1 cellular context compared by ENCODE assay signal in genomic region chr6:12051861-12052368, GRCh38.
TF ChIP-seq lines count a peak whose summit lies in the region.

No MANE protein-coding gene starts in this region.

TF ChIP-seq in GM23338, 12 proteins besides CTCF, POLR2A, EP300 and RAD21 (continued from another document):
- TF ChIP-seq ETS1 (IDR thresholded peaks at IDR 0.05) (no peak), EZH2phosphoT487 (IDR thresholded peaks at IDR 0.05; ENCODE audit: unreplicated experiment) (no peak), JUNB (IDR thresholded peaks at IDR 0.05; ENCODE audit: unreplicated experiment) (no peak), STAT1 (IDR thresholded peaks at IDR 0.05; ENCODE audit: unreplicated experiment) (no peak)
